Comparison of ENCODE assay signal across 2 cellular contexts in genomic region chr20:58851221-58851968, GRCh38.
TF ChIP-seq lines count a peak whose summit lies in the region.

No MANE protein-coding gene starts in this region.

TF ChIP-seq in SK-N-SH, 30 proteins besides CTCF, POLR2A, EP300 and RAD21 (continued from another document):
- no peak for TF ChIP-seq REST (IDR thresholded peaks at IDR 0.05; ENCODE audit: low read depth, low read length)
- no peak for TF ChIP-seq YY1 (IDR thresholded peaks at IDR 0.05; ENCODE audit: low read depth)
- no peak for TF ChIP-seq CHD2 (IDR thresholded peaks at IDR 0.05; ENCODE audit: low read length, partially characterized antibody)
- TF ChIP-seq ZBTB33 (IDR thresholded peaks at IDR 0.05; ENCODE audit: borderline replicate concordance, low read depth) = no peak
- no peak for TF ChIP-seq FOXM1 (IDR thresholded peaks at IDR 0.05; ENCODE audit: low read depth)
- TF ChIP-seq MAX (IDR thresholded peaks at IDR 0.05; ENCODE audit: low read depth) = no peak
TF ChIP-seq in SK-N-SH: peak in this region for 0.

TF ChIP-seq in SK-N-SH treated with all-trans-retinoic acid at 6 μM for 48 hours, 23 proteins besides CTCF, POLR2A, EP300 and RAD21 (continued from another document):
- TF ChIP-seq PATZ1 (CRISPR knock-in tag; IDR thresholded peaks at IDR 0.05; ENCODE audit: borderline replicate concordance) = no peak
